ENCODE assay signal across 24 cellular contexts in the genomic region with DNA sequence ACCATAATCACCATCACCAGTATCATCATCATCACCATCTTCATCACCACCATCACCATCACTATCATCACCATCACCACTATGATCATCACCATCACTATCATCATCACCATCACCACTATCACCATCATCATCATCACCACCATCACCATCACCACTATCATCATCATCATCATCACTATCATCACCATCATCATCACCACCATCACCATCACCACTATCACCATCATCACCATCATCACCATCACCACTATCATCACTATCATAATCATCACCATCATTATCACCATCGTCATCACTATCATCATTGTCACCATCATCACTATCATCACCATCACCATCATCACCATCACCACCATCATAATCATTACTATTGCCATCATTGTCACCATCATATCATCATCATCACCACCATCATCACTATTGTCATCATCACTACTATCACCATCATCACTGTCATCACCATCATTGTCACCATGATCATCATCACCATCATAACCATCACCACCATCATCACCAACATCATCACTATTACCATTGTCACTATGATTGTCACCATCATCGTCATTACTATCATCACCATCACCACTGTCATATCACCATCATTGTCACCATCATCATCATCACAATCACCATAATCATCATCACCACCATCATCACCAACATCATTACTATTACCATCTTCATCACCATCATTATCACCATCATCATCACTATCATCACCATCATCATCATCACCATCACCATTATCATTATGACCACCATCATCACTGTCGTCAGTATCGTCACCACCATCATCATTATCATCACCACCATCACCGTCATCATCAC.
DNase-seq lines count a peak whose midpoint lies in the region; ATAC-seq, FAIRE-seq and TF ChIP-seq lines count a peak whose summit lies in the region.
"Had no signal": no experiment of that assay in that cellular context is flagged by ENCODE, and none has a peak within 500 bp of the region (broad histone marks: within the 10 kb centered on the region; RNA-seq: fewer than 3 reads in every experiment).

No MANE protein-coding gene starts in this region.

- FAIRE-seq in HepG2 (lab: Jason Lieb, UNC) (peak; percentile 18), K562 (lab: Jason Lieb, UNC) (peak; percentile 70), urothelium cell line (lab: Jason Lieb, UNC) (peak; percentile 81), kidney (lab: Jason Lieb, UNC) (no peak)
- FAIRE-seq: A204.1, GM12878, GM19239 had no signal

- H3K9me3 ChIP-seq in HepG2 (ENCODE audit: low read length): no peaks in the 10 kb centered on the region
- no peaks in the 10 kb centered on the region for H3K9me3 ChIP-seq in right lobe of liver
- no peaks in the 10 kb centered on the region; the same call in 1 of the 2 replicates for H3K9me3 ChIP-seq in K562 (replicated peaks; ENCODE audit: control insufficient read depth, insufficient read depth, low read depth, low read length)
- no peaks in the 10 kb centered on the region for H3K9me3 ChIP-seq in adrenal gland (replicated peaks in 1 of 3)
- H3K9me3 ChIP-seq in kidney (ENCODE audit: control insufficient read depth in 1 of 2, low read length in 2 of 2): no peaks in the 10 kb centered on the region
- H3K9me3 ChIP-seq: Caco-2 had no signal

- peaks cover 53% of the 10 kb centered on the region for H3K4me1 ChIP-seq in HepG2 (ENCODE audit: insufficient read depth, low read length)
- peaks cover 0 to 9% (median 0%) of the 10 kb centered on the region in 4 donors for H3K4me1 ChIP-seq in right lobe of liver
- H3K4me1 ChIP-seq in K562 (replicated peaks in 1 of 2; ENCODE audit: control insufficient read depth in 2 of 2, insufficient read depth in 2 of 2, low read length in 2 of 2): 0 out of 5 replicates have a peak, but pooled peaks cover 0 to 3% of the 10 kb centered on the region in 2 experiments
- H3K4me1 ChIP-seq in adrenal gland (replicated peaks in 1 of 2): no peaks in the 10 kb centered on the region
- H3K4me1 ChIP-seq in kidney (ENCODE audit: control insufficient read depth in 1 of 2, insufficient read depth in 1 of 2, low read depth in 1 of 2, low read length in 2 of 2): peaks cover 5 to 12% of the 10 kb centered on the region in 2 donors
- H3K4me1 ChIP-seq: BLaER1, Caco-2 had no signal

- H3K4me3 ChIP-seq in HepG2 (replicated peaks in 1 of 3; ENCODE audit: insufficient read depth in 1 of 3, low read depth in 2 of 3, low read length in 3 of 3) (no peak overlapping the region), right lobe of liver (no peak overlapping the region), K562 (no peak overlapping the region), adrenal gland (no peak overlapping the region), kidney (ENCODE audit: low read length in 2 of 2) (no peak overlapping the region)
- H3K4me3 ChIP-seq: BLaER1, GM12878, GM23248 had no signal

- TF ChIP-seq CTCF in HepG2 (CRISPR knock-in tag; IDR thresholded peaks at IDR 0.05): no peak
- TF ChIP-seq CTCF in right lobe of liver (IDR thresholded peaks at IDR 0.05): no peak
- no peak for TF ChIP-seq CTCF in K562 (IDR thresholded peaks at IDR 0.05 in 2 of 3, conservative IDR thresholded peaks at IDR 0.05 in 1 of 3; ENCODE audit: insufficient read depth in 2 of 3, low read depth in 1 of 3, low read length in 3 of 3)
- TF ChIP-seq CTCF in adrenal gland (IDR thresholded peaks at IDR 0.05): no peak
- no peak for TF ChIP-seq CTCF in kidney (IDR thresholded peaks at IDR 0.05; ENCODE audit: borderline replicate concordance, extremely low read depth, insufficient read depth)

- no peaks in the 10 kb centered on the region for H3K9me1 ChIP-seq in K562 (ENCODE audit: control insufficient read depth, insufficient read depth, low read length)

- TF ChIP-seq POLR2A in HepG2 (IDR thresholded peaks at IDR 0.05; ENCODE audit: insufficient read depth in 1 of 2, low read depth in 2 of 2, low read length in 2 of 2) (no peak), right lobe of liver (IDR thresholded peaks at IDR 0.05) (no peak), K562 (conservative IDR thresholded peaks at IDR 0.05) (no peak), adrenal gland (IDR thresholded peaks at IDR 0.05) (no peak)

- in situ Hi-C loops in HepG2 (cut with HindIII; ENCODE audit: extremely low pct_ligation_motif_present, low pct_unique_long_range_greater_than_20kb): no loop called here
- in situ Hi-C loops in K562 (cut with MboI): no loop called here

- H4K20me1 ChIP-seq in HepG2 (ENCODE audit: insufficient read depth, low read length) (no peaks in the 10 kb centered on the region), K562 (replicated peaks; ENCODE audit: control insufficient read depth, insufficient read depth, low read length) (no peaks in the 10 kb centered on the region)
- H4K20me1 ChIP-seq: BLaER1 had no signal

- H3K27ac ChIP-seq in HepG2 (ENCODE audit: extremely low read length, insufficient read depth, low read length) (no peak overlapping the region), right lobe of liver (no peak overlapping the region), K562 (ENCODE audit: extremely low read depth, low read depth, low read length) (no peak overlapping the region; the same call in 2 of the 3 replicates), adrenal gland (no peak overlapping the region), kidney (ENCODE audit: low read depth in 2 of 2, low read length in 2 of 2) (no peak overlapping the region)
- H3K27ac ChIP-seq: 22Rv1, BLaER1, C4-2B, GM23248 had no signal

- H3K9ac ChIP-seq in HepG2 (ENCODE audit: insufficient read depth, low read depth, low read length) (no peak overlapping the region), K562 (ENCODE audit: insufficient read depth in 1 of 2, low read depth in 2 of 2, low read length in 2 of 2) (no peak overlapping the region), kidney (ENCODE audit: low read length in 2 of 2) (no peak overlapping the region)
- H3K9ac ChIP-seq: BLaER1, GM23248 had no signal

- ATAC-seq in HepG2 (no peak), right lobe of liver (no peak), K562 (no peak)
- ATAC-seq: CD8-positive, alpha-beta T cell; GM12878; HCT116 had no signal

- no peaks in the 10 kb centered on the region for H3K79me2 ChIP-seq in HepG2 (ENCODE audit: insufficient read depth, low read length)
- H3K79me2 ChIP-seq in K562 (ENCODE audit: control insufficient read depth, insufficient read depth, low read length): no peaks in the 10 kb centered on the region

- H3K4me2 ChIP-seq in HepG2 (ENCODE audit: low read depth, low read length): no peak overlapping the region
- H3K4me2 ChIP-seq in K562 (ENCODE audit: insufficient read depth, low read length): no peak overlapping the region
- H3K4me2 ChIP-seq: BLaER1 had no signal

- TF ChIP-seq RAD21 in HepG2 (CRISPR knock-in tag; IDR thresholded peaks at IDR 0.05) (no peak), K562 (CRISPR knock-in tag; conservative IDR thresholded peaks at IDR 0.05 in 1 of 2, IDR thresholded peaks at IDR 0.05 in 1 of 2) (no peak)

- TF ChIP-seq EP300 in HepG2 (IDR thresholded peaks at IDR 0.05; ENCODE audit: low read depth in 2 of 2, low read length in 2 of 2) (no peak), HepG2 (CRISPR knock-in tag; IDR thresholded peaks at IDR 0.05; ENCODE audit: borderline replicate concordance) (no peak), K562 (IDR thresholded peaks at IDR 0.05; ENCODE audit: low read length) (no peak)

- H3K36me3 ChIP-seq in HepG2 (replicated peaks in 1 of 2; ENCODE audit: control insufficient read depth in 1 of 2, insufficient read depth in 2 of 2, low read length in 2 of 2): no peaks in the 10 kb centered on the region
- no peaks in the 10 kb centered on the region for H3K36me3 ChIP-seq in right lobe of liver
- no peaks in the 10 kb centered on the region for H3K36me3 ChIP-seq in K562 (ENCODE audit: control insufficient read depth, insufficient read depth, low read length)
- no peaks in the 10 kb centered on the region for H3K36me3 ChIP-seq in adrenal gland (replicated peaks in 1 of 2)
- H3K36me3 ChIP-seq in kidney (ENCODE audit: control insufficient read depth in 1 of 2, insufficient read depth in 2 of 2, low read length in 2 of 2): no peaks in the 10 kb centered on the region
- H3K36me3 ChIP-seq: BLaER1 had no signal

- POLR2A ChIA-PET in HepG2 (lab: Yijun Ruan, JAX) (interaction anchor here (2.4 kb wide), 1 partner anchor 14 kb away, joined by 17 read pairs; no protein-coding TSS in a partner anchor), HEK293T (lab: Yijun Ruan, JAX) (no interaction called here), K562 (lab: Yijun Ruan, JAX) (no interaction called here)

- CTCF ChIA-PET in HepG2 (lab: Yijun Ruan, JAX; ENCODE audit: low intra/inter-chr PET ratio, low total read pairs) (no interaction called here), HEK293T (lab: Yijun Ruan, JAX) (no interaction called here), K562 (lab: Yijun Ruan, JAX; ENCODE audit: low intra/inter-chr PET ratio) (no interaction called here)

- intact Hi-C loops in HepG2 (cut with micrococcal nuclease; ENCODE audit: unreplicated experiment) (no loop called here), right lobe of liver (cut with DNase I) (no loop called here), K562 (cut with micrococcal nuclease) (no loop called here), adrenal gland (cut with DNase I) (no loop called here), kidney (cut with DNase I) (no loop called here)

- DNase-seq in HepG2 (ENCODE audit: low spot score) (no peak), right lobe of liver (no peak), HEK293T (ENCODE audit: extremely low spot score) (no peak), K562 (ENCODE audit: extremely low read depth in 1 of 4, low spot score in 3 of 4) (no peak), urothelium cell line (ENCODE audit: low spot score) (no peak), adrenal gland (no peak), kidney (no peak), mucosa of gallbladder (ENCODE audit: low spot score) (no peak)
- DNase-seq: Caco-2; CD4-positive, CD25-positive, alpha-beta regulatory T cell; CD8-positive, alpha-beta T cell; DMS 273 treated with DMSO at 0.1 percent for 48 hours; DMS79; EL; GDM1; GM23248; H9 had no signal

- 90% methylated on average over 5 of the region's 5 CpGs for WGBS in HepG2 (ENCODE audit: low lambda C conversion rate)
- 93% methylated on average over 5 of the region's 5 CpGs for WGBS in right lobe of liver (ENCODE audit: insufficient coverage, low coverage, low lambda C conversion rate, missing lambda C conversion rate)
- 4% methylated on average over 5 of the region's 5 CpGs for WGBS in K562 (ENCODE audit: insufficient coverage, low coverage, missing lambda C conversion rate)
- 86 to 98% (median 92%) methylated on average over 5 of the region's 5 CpGs for WGBS in adrenal gland, 4 donors

- BruUV-seq in HepG2 (replicated peaks; lab: Mats Ljungman, UMichigan) (no TSS peak), K562 (replicated peaks; lab: Mats Ljungman, UMichigan) (no TSS peak)

- H2AFZ ChIP-seq in HepG2 (ENCODE audit: low read length) (no peak overlapping the region), K562 (ENCODE audit: low read depth, low read length) (no peak overlapping the region)
- H2AFZ ChIP-seq: GM23248 had no signal

- H3K27me3 ChIP-seq in HepG2 (ENCODE audit: control insufficient read depth in 1 of 2, insufficient read depth in 2 of 2, low read length in 2 of 2): no peaks in the 10 kb centered on the region
- H3K27me3 ChIP-seq in right lobe of liver: no peaks in the 10 kb centered on the region
- peaks cover 12 to 43% of the 10 kb centered on the region in 2 experiments for H3K27me3 ChIP-seq in K562 (ENCODE audit: control insufficient read depth in 2 of 2, insufficient read depth in 2 of 2, low read length in 2 of 2)
- H3K27me3 ChIP-seq in adrenal gland: no peaks in the 10 kb centered on the region
- H3K27me3 ChIP-seq: BLaER1 had no signal

Comparison
In these comparisons a context has a peak if more than half of its experiments do, and no peak if none do; other contexts are left out.
1. Of the 241 proteins assayed by ChIP-seq in both HepG2 and K562: peak only in HepG2: FOXK2; only in K562: ARHGAP35, DPF2, EHMT2, ELF4, NCOA1, PHB2 and 2 more; in both: none; in neither: 222; mixed calls (peak in some experiments, not most) for 10.